ENCODE assay signal across 8 cellular contexts in genomic region chr1:206684478-206685255, GRCh38. TPM values are rescaled to one million over a fixed set of nuclear protein-coding genes. Genes with fewer than 3 reads are reported as not detected.
DNase-seq lines count a peak whose midpoint lies in the region; ATAC-seq, FAIRE-seq and TF ChIP-seq lines count a peak whose summit lies in the region.

Gene MAPKAPK2 (plus strand): TSS chr1:206684905. CDS start chr1:206685230, 325 bp downstream.

- DNase-seq in Daoy (ENCODE audit: low read depth) (peak; percentile 79), H7 (peak; percentile 99), NCI-H1930 (lab: John Stamatoyannopoulos, UW) (peak; percentile 27 to 39), activated B cell treated with CpG ODN at 0.5 μM for 24 hours (peak; percentile 72), caudate nucleus (lab: John Stamatoyannopoulos, UW) (peak in 58 of 61 donors; percentile 13 to 85 (median 63)), keratinocyte (ENCODE audit: low read depth, low spot score) (no peak)
- DNase-seq in stimulated activated CD4-positive, alpha-beta T cell treated with anti-CD3 and anti-CD28 coated beads, Interleukin-12 subunit alpha, Interleukin-12 subunit beta, amount 100 ng/mL, for 4 hours, result peak; percentile 79

- peak within 1 kb of the TSS; percentile 97 for H2AFZ ChIP-seq in keratinocyte (ENCODE audit: control insufficient read depth, low read length)

- H3K27ac ChIP-seq in caudate nucleus (ENCODE audit: low read depth, low read length), result peak within 1 kb of the TSS; percentile 63
- peak within 1 kb of the TSS; percentile 83 for H3K27ac ChIP-seq in keratinocyte (ENCODE audit: control insufficient read depth, insufficient read depth, low read length)

- peaks cover 25% of the 10 kb centered on the region for H4K20me1 ChIP-seq in keratinocyte (ENCODE audit: control insufficient read depth, extremely low read depth, insufficient read depth, low read length)

- peak within 1 kb of the TSS; percentile 93 for H3K9ac ChIP-seq in keratinocyte (ENCODE audit: control insufficient read depth, extremely low read depth, insufficient read depth, low read length)

- TF ChIP-seq CTCF in activated B cell treated with CpG ODN at 0.5 μM for 24 hours (IDR thresholded peaks at IDR 0.05) (no peak), keratinocyte (optimal IDR thresholded peaks at IDR 0.05 in 1 of 3, IDR thresholded peaks at IDR 0.05 in 1 of 3, conservative IDR thresholded peaks at IDR 0.05 in 1 of 3; ENCODE audit: extremely low read depth in 1 of 3, insufficient read depth in 2 of 3, low read length in 3 of 3) (no peak)

- peaks cover 43% of the 10 kb centered on the region for H3K79me2 ChIP-seq in keratinocyte (ENCODE audit: control insufficient read depth, insufficient read depth, low read length)

- dilution Hi-C loops in keratinocyte (cut with MboI; ENCODE audit: extremely low pct_ligation_motif_present, low sequenced_read_pairs), result no loop called here

- CTCF ChIA-PET in activated B cell treated with CpG ODN at 0.5 μM for 24 hours (lab: Charles Lee), result interaction anchor here (3.8 kb wide), 1 partner anchor 20 kb away, joined by 26 read pairs; no protein-coding TSS in a partner anchor

- H3K27ac Mint-ChIP-seq in activated B cell treated with CpG ODN at 0.5 μM for 24 hours, result peak within 1 kb of the TSS; percentile 90

- FAIRE-seq in keratinocyte (lab: Jason Lieb, UNC), result no peak

- peaks cover 26% of the 10 kb centered on the region for H3K27me3 ChIP-seq in H7 (ENCODE audit: control insufficient read depth, insufficient read depth, low read length)
- H3K27me3 ChIP-seq in keratinocyte (ENCODE audit: control insufficient read depth, extremely low read depth, insufficient read depth, low read length), result peaks cover 10% of the 10 kb centered on the region

- peaks cover 80% of the 10 kb centered on the region for H3K4me1 Mint-ChIP-seq in activated B cell treated with CpG ODN at 0.5 μM for 24 hours

- ATAC-seq in activated B cell treated with CpG ODN at 0.5 μM for 24 hours (ENCODE audit: low read depth) (peak; percentile 65), HG03095 (IDR thresholded peaks at IDR 0.05; ENCODE audit: unreplicated experiment) (no peak)

- no peaks in the 10 kb centered on the region for H3K9me3 ChIP-seq in keratinocyte (ENCODE audit: control insufficient read depth, low read depth, low read length)

- H3K4me3 ChIP-seq in H7 (ENCODE audit: insufficient read depth, low read depth, low read length) (peak within 1 kb of the TSS; percentile 75), keratinocyte (ENCODE audit: control insufficient read depth in 2 of 3, extremely low read depth in 1 of 3, insufficient read depth in 2 of 3, low read depth in 1 of 3, low read length in 3 of 3) (peak within 1 kb of the TSS; percentile 75 to 90 (median 84))

- intact Hi-C loops in activated B cell treated with CpG ODN at 0.5 μM for 24 hours (cut with micrococcal nuclease), result loop anchor here (2.0 to 10.0 kb wide), 2 partner anchors 50 to 730 kb away; partner anchors contain the start of gene DYRK3

- no peaks in the 10 kb centered on the region for H3K9me3 Mint-ChIP-seq in activated B cell treated with CpG ODN at 0.5 μM for 24 hours

- peaks cover 2% of the 10 kb centered on the region for H3K9me1 ChIP-seq in keratinocyte (ENCODE audit: control insufficient read depth, extremely low read depth, insufficient read depth, low read length)

- POLR2A ChIA-PET in activated B cell treated with CpG ODN at 0.5 μM for 24 hours (lab: Charles Lee), result interaction anchor here (0.5 to 1.9 kb wide), 13 partner anchors 12 to 241 kb away, joined by 3 to 9 read pairs (median 3); partner anchors contain the start of genes DYRK3 and FCMR

- peaks cover 7% of the 10 kb centered on the region for H3K36me3 Mint-ChIP-seq in activated B cell treated with CpG ODN at 0.5 μM for 24 hours (ENCODE audit: low read depth)

- peaks cover 25% of the 10 kb centered on the region for H3K4me1 ChIP-seq in keratinocyte (ENCODE audit: control insufficient read depth, extremely low read depth, insufficient read depth, low read length)

- H3K36me3 ChIP-seq in H7 (replicated peaks; ENCODE audit: control insufficient read depth, insufficient read depth, low read length) (no peaks in the 10 kb centered on the region), keratinocyte (ENCODE audit: control insufficient read depth in 2 of 2, extremely low read depth in 1 of 2, insufficient read depth in 2 of 2, low read length in 2 of 2) (peaks cover 0 to 2% of the 10 kb centered on the region in 2 experiments)

- H3K4me3 Mint-ChIP-seq in activated B cell treated with CpG ODN at 0.5 μM for 24 hours, result peak within 1 kb of the TSS; percentile 94

- H3K4me2 ChIP-seq in keratinocyte (ENCODE audit: control insufficient read depth, extremely low read depth, insufficient read depth, low read depth, low read length), result peak within 1 kb of the TSS; percentile 99

- no peaks in the 10 kb centered on the region for H3K27me3 Mint-ChIP-seq in activated B cell treated with CpG ODN at 0.5 μM for 24 hours

RNA-seq across cellular contexts. Expression of gene MAPKAPK2, which starts in this region (rescaled TPM):
- 28.8 and 32.0 TPM in 2 replicates for total RNA-seq in Daoy (2014; rRNA removed; shearing (Covaris generic))
- 67.7 and 77.8 TPM in 2 replicates for total RNA-seq in H7 (2014; rRNA removed; shearing (Covaris generic))
- total RNA-seq in activated B cell treated with CpG ODN at 0.5 μM for 24 hours, result 71.2 and 72.1 TPM in 2 replicates
- 41.5 to 67.0 TPM (median 42.1 TPM) in 3 replicates for polyA plus RNA-seq in keratinocyte
- 21.7 TPM for polyA plus RNA-seq in keratinocyte (2011; ENCODE audit: low read depth)
- polyA plus RNA-seq in keratinocyte (2011; cell fraction: cytosol; rRNA removed), result 60.1 and 61.0 TPM in 2 replicates
- polyA plus RNA-seq in keratinocyte (2011; cell fraction: nucleus; rRNA removed), result 49.3 and 51.2 TPM in 2 replicates
- polyA plus RNA-seq in keratinocyte (2012; ENCODE audit: low replicate concordance), result 44.0 and 47.9 TPM in 2 replicates
- polyA minus RNA-seq in keratinocyte, result 52.2 to 83.1 TPM (median 53.9 TPM) in 3 replicates
- polyA minus RNA-seq in keratinocyte (2011; cell fraction: cytosol; rRNA and poly(A)+ RNA removed), result 45.8 TPM
- 18.9 and 26.6 TPM in 2 replicates for polyA minus RNA-seq in keratinocyte (2011; cell fraction: nucleus; rRNA and poly(A)+ RNA removed)
